Comparison of ENCODE assay signal across 29 cellular contexts in the genomic region with DNA sequence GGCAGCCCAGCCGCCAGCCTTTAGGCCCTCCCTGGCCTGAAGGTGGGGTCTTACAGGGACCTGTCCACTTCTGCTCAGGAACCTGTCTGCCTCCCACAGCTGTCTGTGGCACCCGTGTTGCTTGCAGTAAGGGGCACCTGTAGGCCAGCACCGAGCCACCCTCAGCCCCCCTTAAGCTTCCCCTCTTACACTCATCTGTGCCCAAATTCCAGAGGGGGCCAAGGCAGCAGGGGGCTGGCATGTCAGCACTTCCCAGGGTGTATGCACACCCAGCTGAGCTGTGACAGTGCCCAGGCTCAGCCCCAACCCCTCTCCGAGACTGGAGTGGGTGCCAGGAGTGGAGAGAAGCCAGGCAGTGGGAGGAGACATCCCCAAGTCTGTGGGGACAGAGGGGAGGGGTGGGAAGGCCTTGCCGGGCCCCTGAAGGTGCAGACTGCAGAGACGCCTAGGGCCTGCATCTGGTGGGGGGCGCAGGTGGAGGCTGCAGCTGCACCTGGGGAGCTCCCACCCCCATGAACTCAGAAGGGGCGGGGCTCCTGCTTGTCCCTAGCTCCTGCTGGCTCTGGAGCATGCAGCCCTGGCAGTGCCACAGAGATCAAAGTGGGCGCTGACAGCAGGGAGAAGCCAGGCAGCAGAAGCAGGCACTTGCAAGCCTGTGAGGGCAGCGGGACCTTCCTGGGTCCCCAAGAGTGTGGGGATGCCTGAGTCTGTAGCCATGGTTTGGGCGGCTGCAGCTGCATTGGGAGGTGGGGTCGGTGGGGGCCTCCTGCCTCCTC. TPM values are rescaled to one million over a fixed set of nuclear protein-coding genes. Genes with fewer than 3 reads are reported as not detected.
"Had no signal": no experiment of that assay in that cellular context is flagged by ENCODE, and none has a peak within 500 bp of the region (broad histone marks: within the 10 kb centered on the region; RNA-seq: fewer than 3 reads in every experiment).

No MANE protein-coding gene starts in this region.

- H3K4me3 ChIP-seq: body of pancreas, hepatocyte, lung, mucosa of descending colon, pancreas, psoas muscle, vagina had no signal

- DNase-seq: activated CD4-positive, alpha-beta T cell treated with anti-CD3 and anti-CD28 coated beads for 4 hours; activated CD4-positive, alpha-beta T cell treated with anti-CD3 and anti-CD28 coated beads, Interleukin-2, amount 50 U/mL, for 4 hours; activated CD4-positive, CD25-positive, alpha-beta regulatory T cell; activated naive CD4-positive, alpha-beta T cell; activated T-cell treated with anti-CD3 and anti-CD28 coated beads for 4 hours; activated T-cell treated with anti-CD3 and anti-CD28 coated beads, Interleukin-2, amount 50 U/mL, for 72 hours; body of pancreas; cortex of kidney; effector memory CD8-positive, alpha-beta T cell; erythroblast; foreskin keratinocyte; mesendoderm; mucosa of descending colon; nucleus accumbens; pancreas; psoas muscle; stimulated activated CD4-positive, alpha-beta T cell treated with anti-CD3 and anti-CD28 coated beads, Interleukin-4, amount 100 ng/mL, for 1 hour; stimulated activated naive CD8-positive, alpha-beta T cell treated with anti-CD3 and anti-CD28 coated beads, Interleukin-15, amount 100 ng/mL, for 72 hours; substantia nigra had no signal

- H3K36me3 ChIP-seq: pancreas, vagina had no signal

- H3K9me3 ChIP-seq: pancreas had no signal

- ATAC-seq: activated T-cell treated with anti-CD3 and anti-CD28 coated beads, Interleukin-2, amount 50 U/mL, for 72 hours; body of pancreas; effector memory CD8-positive, alpha-beta T cell; foreskin keratinocyte; mucosa of descending colon; pancreas; stimulated activated naive CD8-positive, alpha-beta T cell treated with anti-CD3 and anti-CD28 coated beads, Interleukin-15, amount 100 ng/mL, for 72 hours had no signal

- H3K4me1 ChIP-seq: body of pancreas, foreskin keratinocyte, pancreas, psoas muscle, vagina had no signal

- H3K27ac ChIP-seq: body of pancreas, foreskin keratinocyte, hepatocyte, pancreas, psoas muscle, vagina had no signal

- H3K27me3 ChIP-seq: body of pancreas, hepatocyte, pancreas, vagina had no signal

RNA-seq across cellular contexts. Expression of a gene that starts 5.4 kb away (rescaled TPM):
- total RNA-seq: aorta; body of pancreas; cerebellum; foreskin keratinocyte; lung; mucosa of descending colon; myocyte; pancreas; psoas muscle; skeletal muscle tissue; T-helper 1 cell treated with Interleukin-12 subunit alpha and Interleukin-12 subunit beta and Interleukin-4 antibody, amounts not matched to agents 30 ng/mL and 1 ng/mL, for 36 hours; vagina had no signal
- polyA plus RNA-seq: aorta, foreskin keratinocyte, keratinocyte, neural cell, pancreas, psoas muscle had no signal

RNA-seq across cellular contexts. Expression of a gene that starts 37.8 kb away (rescaled TPM):
- total RNA-seq: activated T-cell treated with anti-CD3 and anti-CD28 coated beads, Interleukin-2, amount 50 U/mL, for 72 hours; T-helper 1 cell treated with Interleukin-12 subunit alpha and Interleukin-12 subunit beta and Interleukin-4 antibody, amounts not matched to agents 30 ng/mL and 1 ng/mL, for 36 hours had no signal
- polyA plus RNA-seq: neural cell had no signal
